In the genomic region with DNA sequence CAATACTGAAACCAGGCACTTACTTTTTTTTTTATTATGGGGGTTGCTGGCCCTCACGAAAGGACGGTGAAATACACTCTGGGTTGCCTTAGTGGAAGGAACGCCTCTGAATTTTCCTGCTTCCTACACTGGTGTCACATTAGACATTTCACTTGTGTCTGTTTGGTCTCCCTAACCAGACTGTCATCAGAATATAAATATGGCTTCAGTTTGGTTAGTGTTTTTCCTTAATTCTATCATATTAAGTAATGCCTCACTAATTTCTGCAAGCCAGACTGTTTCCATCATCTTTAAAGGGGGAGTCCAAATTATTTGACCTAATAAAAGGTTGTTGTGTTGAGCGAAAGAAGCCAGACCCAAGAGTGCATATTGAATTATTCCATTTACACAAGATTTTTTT, we compare ENCODE assay signal across 19 cellular contexts.
"Had no signal": no experiment of that assay in that cellular context is flagged by ENCODE, and none has a peak within 500 bp of the region (broad histone marks: within the 10 kb centered on the region; RNA-seq: fewer than 3 reads in every experiment).

No MANE protein-coding gene starts in this region.

- H3K36me3 Mint-ChIP-seq: brain, WTC11 had no signal

- ATAC-seq: activated T-cell treated with anti-CD3 and anti-CD28 coated beads, Interleukin-2, amount 50 U/mL, for 4 hours; left lobe of liver; lower lobe of right lung; naive thymus-derived CD4-positive, alpha-beta T cell; pancreas; psoas muscle; right cardiac atrium; stimulated activated naive CD8-positive, alpha-beta T cell treated with anti-CD3 and anti-CD28 coated beads, Interleukin-15, Interleukin-2, amounts not matched to agents 100 U/mL and 50 U/mL, for 24 hours; WTC11 had no signal

- H3K27me3 ChIP-seq: pancreas, tibial artery had no signal

- DNase-seq: activated naive CD4-positive, alpha-beta T cell treated with Interleukin-2 at 50 U/mL for 16 hours; activated T-cell treated with anti-CD3 and anti-CD28 coated beads, Interleukin-2, amount 50 U/mL, for 4 hours; caudate nucleus; effector memory CD4-positive, alpha-beta T cell; foreskin melanocyte; lower lobe of right lung; naive thymus-derived CD4-positive, alpha-beta T cell; pancreas; psoas muscle; right cardiac atrium; stimulated activated CD4-positive, alpha-beta T cell treated with anti-CD3 and anti-CD28 coated beads, Interleukin-12 subunit alpha, Interleukin-12 subunit beta, amount 100 ng/mL, for 4 hours; stimulated activated CD4-positive, alpha-beta T cell treated with anti-CD3 and anti-CD28 coated beads, Interleukin-4, amount 100 ng/mL, for 4 hours; stimulated activated naive CD8-positive, alpha-beta T cell treated with anti-CD3 and anti-CD28 coated beads, Interleukin-15, Interleukin-2, amounts not matched to agents 100 U/mL and 50 U/mL, for 24 hours; T1000; tibial artery had no signal

- H3K27ac Mint-ChIP-seq: naive thymus-derived CD4-positive, alpha-beta T cell; T-helper 1 cell treated with Interleukin-12 subunit alpha and Interleukin-12 subunit beta and Interleukin-4 antibody, amounts not matched to agents 30 μg/mL and 1 μg/mL, for 36 hours; WTC11 had no signal

- H3K9me3 Mint-ChIP-seq: activated T-cell treated with anti-CD3 and anti-CD28 coated beads, Interleukin-2, amount 50 U/mL, for 4 hours; naive thymus-derived CD4-positive, alpha-beta T cell; T-helper 1 cell treated with Interleukin-12 subunit alpha and Interleukin-12 subunit beta and Interleukin-4 antibody, amounts not matched to agents 30 μg/mL and 1 μg/mL, for 36 hours; WTC11 had no signal

- H3K27ac ChIP-seq: lower lobe of right lung had no signal

- H3K9me3 ChIP-seq: lower lobe of right lung, pancreas, psoas muscle, tibial artery had no signal

- H3K36me3 ChIP-seq: lower lobe of right lung, pancreas, tibial artery had no signal

- H3K4me3 Mint-ChIP-seq: activated T-cell treated with anti-CD3 and anti-CD28 coated beads, Interleukin-2, amount 50 U/mL, for 4 hours; T-helper 1 cell treated with Interleukin-12 subunit alpha and Interleukin-12 subunit beta and Interleukin-4 antibody, amounts not matched to agents 30 μg/mL and 1 μg/mL, for 36 hours; WTC11 had no signal

- H3K4me3 ChIP-seq: lower lobe of right lung, pancreas, psoas muscle, tibial artery had no signal
